ENCODE assay signal across 8 cellular contexts in genomic region chr6:136920858-136921520, GRCh38. TPM values are rescaled to one million over a fixed set of nuclear protein-coding genes. Genes with fewer than 3 reads are reported as not detected.
DNase-seq lines count a peak whose midpoint lies in the region; TF ChIP-seq lines count a peak whose summit lies in the region.

No MANE protein-coding gene starts in this region.

- WGBS in mammary epithelial cell (ENCODE audit: low coverage, missing lambda C conversion rate), result 8% methylated on average over 16 of the region's 41 CpGs
- 1 to 2% methylated on average over 41 of the region's 41 CpGs for WGBS in lower leg skin, 2 donors
- WGBS in adrenal gland, 4 donors, result 0 to 9% (median 4%) methylated on average over 14 to 41 of the region's 41 CpGs

- H3K27ac ChIP-seq in mammary epithelial cell (ENCODE audit: insufficient read depth, low read depth, low read length) (no peak overlapping the region), tibial artery (no peak overlapping the region), adrenal gland (no peak overlapping the region)

- CTCF ChIA-PET in mammary epithelial cell (lab: Charles Lee; ENCODE audit: low non-redundant PET), result no interaction called here

- H2AFZ ChIP-seq in mammary epithelial cell (ENCODE audit: low read depth, low read length), result peak overlapping the region; percentile 83

- dilution Hi-C loops in mammary epithelial cell (cut with HindIII; ENCODE audit: low sequenced_read_pairs), result no loop called here

- TF ChIP-seq CTCF in NB4 (IDR thresholded peaks at IDR 0.05; ENCODE audit: low read depth, low read length) (no peak), mammary epithelial cell (conservative IDR thresholded peaks at IDR 0.05 in 1 of 2, IDR thresholded peaks at IDR 0.05 in 1 of 2; ENCODE audit: extremely low read depth in 1 of 2, insufficient read depth in 1 of 2, low read depth in 1 of 2, low read length in 2 of 2) (no peak), lower leg skin (IDR thresholded peaks at IDR 0.05) (no peak), tibial artery (IDR thresholded peaks at IDR 0.05) (no peak), adrenal gland (IDR thresholded peaks at IDR 0.05) (no peak)

- peaks cover 2% of the 10 kb centered on the region for H4K20me1 ChIP-seq in mammary epithelial cell (ENCODE audit: insufficient read depth, low read length)

- no TSS peak for BruUV-seq in mammary epithelial cell (replicated peaks; lab: Mats Ljungman, UMichigan)

- no peak overlapping the region for H3K9ac ChIP-seq in mammary epithelial cell (ENCODE audit: insufficient read depth, low read length)

- peak overlapping the region; percentile 23 for H3K4me3 ChIP-seq in NB4 (ENCODE audit: low read depth, low read length)
- H3K4me3 ChIP-seq in mammary epithelial cell (replicated peaks in 1 of 3; ENCODE audit: insufficient read depth in 1 of 3, low read depth in 2 of 3, low read length in 3 of 3), result peak overlapping the region; percentile 44 to 47 (median 47)
- peak overlapping the region; percentile 31 for H3K4me3 ChIP-seq in lower leg skin (ENCODE audit: low read depth, poor library complexity, severe bottlenecking)
- peak overlapping the region; percentile 47 to 56 for H3K4me3 ChIP-seq in tibial artery
- peak overlapping the region in 2 of 4 donors; percentile 21 to 64 for H3K4me3 ChIP-seq in adrenal gland

- DNase-seq in NCI-H2081 (lab: John Stamatoyannopoulos, UW), result peak; percentile 30 to 59
- DNase-seq in NCI-H2081 treated with DMSO at 0.1 percent for 48 hours (lab: John Stamatoyannopoulos, UW), result no peak
- peak; percentile 50 for DNase-seq in NB4 (ENCODE audit: low read depth)
- peak; percentile 6 for DNase-seq in mammary epithelial cell
- no peak for DNase-seq in lower leg skin (ENCODE audit: low spot score in 2 of 2)
- DNase-seq in tibial artery, result no peak
- DNase-seq in NCI-H510A (lab: John Stamatoyannopoulos, UW), result no peak
- DNase-seq in adrenal gland, result no peak

- H3K4me1 ChIP-seq in mammary epithelial cell (ENCODE audit: insufficient read depth, low read length), result peaks cover 18% of the 10 kb centered on the region
- H3K4me1 ChIP-seq in tibial artery, result peaks cover 0 to 38% (median 31%) of the 10 kb centered on the region in 4 donors
- peaks cover 24 to 30% of the 10 kb centered on the region in 2 donors for H3K4me1 ChIP-seq in adrenal gland (replicated peaks in 1 of 2)

- in situ Hi-C loops in mammary epithelial cell (cut with MboI; ENCODE audit: low sequenced_read_pairs in 2 of 2), result no loop called here

- H3K27me3 ChIP-seq in mammary epithelial cell (ENCODE audit: insufficient read depth, low read length) (peaks cover 33% of the 10 kb centered on the region), tibial artery (peaks cover 3 to 54% of the 10 kb centered on the region in 2 donors), adrenal gland (peaks cover 23% of the 10 kb centered on the region)

- peak overlapping the region; percentile 98 for H3K4me2 ChIP-seq in mammary epithelial cell (ENCODE audit: insufficient read depth, low read depth, low read length)

- H3K79me2 ChIP-seq in mammary epithelial cell (ENCODE audit: insufficient read depth, low read length), result no peaks in the 10 kb centered on the region

- H3K9me3 ChIP-seq in mammary epithelial cell (replicated peaks; ENCODE audit: insufficient read depth, low read length) (no peaks in the 10 kb centered on the region), tibial artery (no peaks in the 10 kb centered on the region), adrenal gland (replicated peaks in 1 of 3) (no peaks in the 10 kb centered on the region)

- TF ChIP-seq POLR2A in NB4 (IDR thresholded peaks at IDR 0.05; ENCODE audit: extremely low read depth, insufficient read length) (no peak), lower leg skin (IDR thresholded peaks at IDR 0.05) (no peak), adrenal gland (IDR thresholded peaks at IDR 0.05) (no peak)

- H3K36me3 ChIP-seq in mammary epithelial cell (ENCODE audit: insufficient read depth, low read length) (no peaks in the 10 kb centered on the region), tibial artery (peaks cover 0 to 3% (median 3%) of the 10 kb centered on the region in 3 donors), adrenal gland (replicated peaks in 1 of 2) (no peaks in the 10 kb centered on the region)

- intact Hi-C loops in mammary epithelial cell (cut with micrococcal nuclease), result no loop called here
- intact Hi-C loops in lower leg skin (cut with DNase I; ENCODE audit: low total_unique reads), result no loop called here
- intact Hi-C loops in tibial artery (cut with DNase I; ENCODE audit: low total_unique reads), result no loop called here
- intact Hi-C loops in adrenal gland (cut with DNase I), result no loop called here

RNA-seq across cellular contexts. Expression of gene SLC35D3, which starts 1.1 kb away (rescaled TPM):
- not detected for total RNA-seq in mammary epithelial cell
- not detected for polyA plus RNA-seq in mammary epithelial cell
- polyA minus RNA-seq in mammary epithelial cell, result not detected
- under 1 TPM in 1 of 4 donors, not detected in 3; 0.10 TPM for total RNA-seq in lower leg skin
- 1 to 10 TPM in 3 of 8 donors, under 1 TPM in 1, not detected in 4; 0.12 to 4.8 (median 2.0) TPM for total RNA-seq in adrenal gland
- polyA plus RNA-seq in adrenal gland, result under 1 TPM; 0.17 to 0.56 (median 0.53) TPM

Comparison
In these comparisons a context has a peak if more than half of its experiments do, and no peak if none do; other contexts are left out.
1. DNase-seq: peak in NCI-H2081 (2 of 2), NB4 (single experiment) and mammary epithelial cell (single experiment); none in NCI-H2081 treated with DMSO at 0.1 percent for 48 hours (single experiment), lower leg skin (0 of 2), tibial artery (0 of 2), NCI-H510A (single experiment) and adrenal gland (0 of 7).